Comparison of ENCODE assay signal across 8 cellular contexts in genomic region chr17:81294512-81295030, GRCh38. TPM values are rescaled to one million over a fixed set of nuclear protein-coding genes. Genes with fewer than 3 reads are reported as not detected.
A peak's percentile ranks its signal among the peaks of the same experiment; 100 is the strongest.
DNase-seq lines count a peak whose midpoint lies in the region; ATAC-seq and TF ChIP-seq lines count a peak whose summit lies in the region.

No MANE protein-coding gene starts in this region.

- peak overlapping the region; percentile 80 for H3K9ac ChIP-seq in KMS-11

- intact Hi-C loops in Right ventricle myocardium inferior (cut with DNase I) (loop anchor here (2.0 to 5.0 kb wide), 3 partner anchors 37 to 188 kb away; partner anchors contain the start of gene BAHCC1), cardiac septum (cut with DNase I) (loop anchor here (5.0 kb wide), 3 partner anchors 43 to 188 kb away; no protein-coding TSS in a partner anchor), spleen (cut with DNase I; ENCODE audit: low total_unique reads) (no loop called here)

- H3K36me3 ChIP-seq in KMS-11 (ENCODE audit: insufficient read depth) (no peaks in the 10 kb centered on the region), iPS DF 6.9 (ENCODE audit: control insufficient read depth, insufficient read depth, low read length) (no peaks in the 10 kb centered on the region), spleen (peaks cover 0 to 23% (median 5%) of the 10 kb centered on the region in 6 donors)

- H3K27me3 ChIP-seq in KMS-11 (ENCODE audit: insufficient read depth, low read depth) (peaks cover 25% of the 10 kb centered on the region), iPS DF 6.9 (ENCODE audit: control insufficient read depth, insufficient read depth, low read length) (no peaks in the 10 kb centered on the region), spleen (replicated peaks in 1 of 7) (no peaks in the 10 kb centered on the region)

- H3K4me1 ChIP-seq in KMS-11 (ENCODE audit: low read depth, poor library complexity, severe bottlenecking) (peaks cover 25% of the 10 kb centered on the region), iPS DF 6.9 (ENCODE audit: control insufficient read depth, insufficient read depth, low read length) (no peaks in the 10 kb centered on the region), spleen (peaks cover 23 to 65% (median 50%) of the 10 kb centered on the region in 6 donors)

- H3K27me3 Mint-ChIP-seq in activated naive CD8-positive, alpha-beta T cell treated with anti-CD3 and anti-CD28 coated beads for 36 hours: no peaks in the 10 kb centered on the region

- H3K4me2 ChIP-seq in KMS-11: peak overlapping the region; percentile 74

- H2AFZ ChIP-seq in KMS-11 (ENCODE audit: low read depth): peak overlapping the region; percentile 90

- DNase-seq in Right ventricle myocardium inferior (ENCODE audit: missing footprints) (peak; percentile 77), cardiac septum (ENCODE audit: low spot score) (no peak), iPS DF 6.9 (ENCODE audit: low read depth, low spot score) (no peak), spleen (peak; percentile 87), NCI-H128 (lab: John Stamatoyannopoulos, UW; ENCODE audit: unreplicated experiment) (no peak), GM10248 (ENCODE audit: extremely low spot score) (no peak)
- DNase-seq in activated naive CD8-positive, alpha-beta T cell treated with anti-CD3 and anti-CD28 coated beads for 36 hours: peak; percentile 28

- H3K9me3 Mint-ChIP-seq in activated naive CD8-positive, alpha-beta T cell treated with anti-CD3 and anti-CD28 coated beads for 36 hours: no peaks in the 10 kb centered on the region

- peak overlapping the region; percentile 95 for H3K4me3 Mint-ChIP-seq in activated naive CD8-positive, alpha-beta T cell treated with anti-CD3 and anti-CD28 coated beads for 36 hours

- H4K20me1 ChIP-seq in KMS-11 (ENCODE audit: insufficient read depth): no peaks in the 10 kb centered on the region

- CTCF ChIA-PET in GM10248 (lab: Yijun Ruan, JAX): interaction anchor here (0.8 to 2.6 kb wide), 5 partner anchors 11 to 224 kb away, joined by 3 to 11 read pairs (median 3); no protein-coding TSS in a partner anchor

- POLR2A ChIA-PET in GM10248 (lab: Yijun Ruan, JAX): no interaction called here

- TF ChIP-seq CTCF in KMS-11 (conservative IDR thresholded peaks at IDR 0.05; ENCODE audit: low read depth, low read length) (no peak), spleen (IDR thresholded peaks at IDR 0.05 in 8 of 11, conservative IDR thresholded peaks at IDR 0.05 in 3 of 11) (no peak), GM10248 (IDR thresholded peaks at IDR 0.05; ENCODE audit: control extremely low read depth, extremely low read depth, low read depth, missing control alignments) (no peak)

- peaks cover 23% of the 10 kb centered on the region for H3K79me2 ChIP-seq in KMS-11 (ENCODE audit: insufficient read depth, low read depth)

- TF ChIP-seq POLR2A in spleen (IDR thresholded peaks at IDR 0.05): no peak

- H3K9me3 ChIP-seq in iPS DF 6.9 (ENCODE audit: control insufficient read depth, insufficient read depth, low read length): no peaks in the 10 kb centered on the region
- H3K9me3 ChIP-seq in spleen: no peaks in the 10 kb centered on the region

- H3K4me1 Mint-ChIP-seq in activated naive CD8-positive, alpha-beta T cell treated with anti-CD3 and anti-CD28 coated beads for 36 hours: peaks cover 33% of the 10 kb centered on the region

- peaks cover 6% of the 10 kb centered on the region for H3K36me3 Mint-ChIP-seq in activated naive CD8-positive, alpha-beta T cell treated with anti-CD3 and anti-CD28 coated beads for 36 hours

- H3K27ac ChIP-seq in KMS-11: peak overlapping the region; percentile 40; the same call in 1 of the 2 replicates
- H3K27ac ChIP-seq in iPS DF 6.9 (ENCODE audit: low read length): no peak overlapping the region
- peak overlapping the region; percentile 91 to 99 (median 95) for H3K27ac ChIP-seq in spleen

- WGBS in iPS DF 6.9 (ENCODE audit: insufficient coverage, insufficient read length): no CpG with 5 or more reads among the region's 48 CpGs
- 1 to 4% (median 1%) methylated on average over 23 to 48 of the region's 48 CpGs for WGBS in spleen, 5 donors

- H3K4me3 ChIP-seq in KMS-11 (IDR thresholded peaks at IDR 0.05; ENCODE audit: insufficient read depth, low read depth, low read length) (no peak overlapping the region), iPS DF 6.9 (ENCODE audit: low read length) (peak overlapping the region; percentile 80), spleen (peak overlapping the region; percentile 68 to 96 (median 88))

- H3K27ac Mint-ChIP-seq in activated naive CD8-positive, alpha-beta T cell treated with anti-CD3 and anti-CD28 coated beads for 36 hours: peak overlapping the region; percentile 70

- peak; percentile 14 for ATAC-seq in Right ventricle myocardium inferior

RNA-seq across cellular contexts. Expression of gene SLC38A10, which starts 0.5 kb away (rescaled TPM):
- 44.6 TPM for total RNA-seq in Right ventricle myocardium inferior
- 36.0 TPM for total RNA-seq in cardiac septum
- 10 to 100 TPM; 35.7 to 38.7 TPM for total RNA-seq in activated naive CD8-positive, alpha-beta T cell treated with anti-CD3 and anti-CD28 coated beads for 36 hours
- 100 to 1,000 TPM in 1 of 7 donors, 10 to 100 TPM in 6; 82.8 to 112 (median 95.0) TPM for total RNA-seq in spleen
- polyA plus RNA-seq in spleen: 10 to 100 TPM; 54.9 to 85.1 (median 71.4) TPM

RNA-seq across cellular contexts. Expression of gene NDUFAF8, which starts 55.5 kb away (rescaled TPM):
- total RNA-seq in Right ventricle myocardium inferior (58.0 TPM), cardiac septum (61.0 TPM), spleen (10 to 100 TPM; 22.0 to 49.3 (median 34.3) TPM)
- total RNA-seq in activated naive CD8-positive, alpha-beta T cell treated with anti-CD3 and anti-CD28 coated beads for 36 hours: 100 to 1,000 TPM in 1 of 2 experiments, 10 to 100 TPM in 1; 97.2 to 102 TPM
- 10 to 100 TPM; 54.9 to 57.6 (median 56.7) TPM for polyA plus RNA-seq in spleen

RNA-seq across cellular contexts. Expression of gene TEPSIN, which starts 55.7 kb away (rescaled TPM):
- total RNA-seq in Right ventricle myocardium inferior: 11.1 TPM
- total RNA-seq in cardiac septum: 12.6 TPM
- total RNA-seq in activated naive CD8-positive, alpha-beta T cell treated with anti-CD3 and anti-CD28 coated beads for 36 hours: 10 to 100 TPM; 25.9 to 31.7 TPM
- total RNA-seq in spleen: 10 to 100 TPM; 62.3 to 88.8 (median 72.3) TPM
- polyA plus RNA-seq in spleen: 10 to 100 TPM; 36.9 to 76.3 (median 57.9) TPM

Comparison
In these comparisons a context has a peak if more than half of its experiments do, and no peak if none do; other contexts are left out.
1. DNase-seq: peak in Right ventricle myocardium inferior (single experiment), activated naive CD8-positive, alpha-beta T cell treated with anti-CD3 and anti-CD28 coated beads for 36 hours (single experiment) and spleen (single experiment); none in cardiac septum (single experiment), iPS DF 6.9 (single experiment), NCI-H128 (single experiment) and GM10248 (single experiment).